In the genomic region with DNA sequence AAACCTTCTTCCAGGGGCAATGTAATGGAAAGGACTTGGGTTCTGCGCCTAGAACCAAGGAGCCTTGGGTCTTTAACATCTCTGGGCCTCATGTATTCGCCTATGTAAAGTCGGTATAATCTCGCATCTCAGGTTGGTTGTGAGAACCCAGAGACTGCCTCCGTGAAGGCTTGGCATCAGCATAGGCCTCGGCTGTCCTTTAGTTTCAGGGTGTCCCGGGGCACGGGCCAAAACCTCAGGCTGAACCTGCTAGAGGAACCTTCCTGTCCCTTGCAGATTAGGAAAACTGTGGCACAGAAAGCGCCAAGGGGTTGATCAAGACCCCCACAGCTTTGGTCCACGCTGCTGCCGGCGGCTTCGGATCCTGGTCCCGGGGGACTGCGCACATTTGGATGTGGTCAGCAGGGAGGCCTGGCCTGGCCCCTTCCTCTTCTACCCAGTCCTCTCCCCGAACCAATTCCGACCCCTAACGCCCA, we compare ENCODE assay signal across 8 cellular contexts. TPM values are rescaled to one million over a fixed set of nuclear protein-coding genes. Genes with fewer than 3 reads are reported as not detected.
A peak's percentile ranks its signal among the peaks of the same experiment; 100 is the strongest.
DNase-seq lines count a peak whose midpoint lies in the region; ATAC-seq and TF ChIP-seq lines count a peak whose summit lies in the region.

No MANE protein-coding gene starts in this region.

- no peak for DNase-seq in activated CD8-positive, alpha-beta T cell treated with anti-CD3 and anti-CD28 coated beads for 36 hours
- DNase-seq in smooth muscle cell (lab: John Stamatoyannopoulos, UW; ENCODE audit: unreplicated experiment) (no peak), HuH-7 (ENCODE audit: low spot score) (no peak), middle frontal gyrus (ENCODE audit: extremely low spot score, low spot score) (no peak), islet precursor cell (no peak)
- no peak for DNase-seq in stimulated activated CD4-positive, alpha-beta T cell treated with anti-CD3 and anti-CD28 coated beads, Interleukin-4, amount 100 ng/mL, for 1 hour

- no peak for ATAC-seq in activated CD8-positive, alpha-beta T cell treated with anti-CD3 and anti-CD28 coated beads for 36 hours

- H3K27me3 ChIP-seq in smooth muscle cell (ENCODE audit: low read depth): no peaks in the 10 kb centered on the region

- intact Hi-C loops in activated CD8-positive, alpha-beta T cell treated with anti-CD3 and anti-CD28 coated beads for 36 hours (cut with micrococcal nuclease): no loop called here

- no peaks in the 10 kb centered on the region for H3K9me3 ChIP-seq in HEK293 (ENCODE audit: control insufficient read depth, insufficient read depth, low read depth, low read length)
- no peaks in the 10 kb centered on the region for H3K9me3 ChIP-seq in smooth muscle cell (replicated peaks; ENCODE audit: low read depth)

- H3K4me2 ChIP-seq in smooth muscle cell: peak overlapping the region; percentile 93

- H2AFZ ChIP-seq in smooth muscle cell (ENCODE audit: low read depth): peak overlapping the region; percentile 22

- H3K36me3 ChIP-seq in HEK293 (ENCODE audit: control insufficient read depth in 2 of 2, insufficient read depth in 1 of 2, low read length in 2 of 2) (peaks cover 0 to 21% of the 10 kb centered on the region in 2 experiments; a peak in 2 of 3 replicates), smooth muscle cell (ENCODE audit: low read depth) (no peaks in the 10 kb centered on the region)

- TF ChIP-seq CTCF in HEK293 (tag by site-specific recombination; IDR thresholded peaks at IDR 0.05) (no peak), smooth muscle cell (IDR thresholded peaks at IDR 0.05; ENCODE audit: borderline replicate concordance, insufficient read depth, poor library complexity, severe bottlenecking) (no peak)
- TF ChIP-seq CTCF in activated CD8-positive, alpha-beta T cell treated with anti-CD3 and anti-CD28 coated beads for 36 hours (IDR thresholded peaks at IDR 0.05): no peak

- peaks cover 34% of the 10 kb centered on the region for H3K79me2 ChIP-seq in smooth muscle cell (ENCODE audit: low read depth)

- H3K36me3 Mint-ChIP-seq in activated CD8-positive, alpha-beta T cell treated with anti-CD3 and anti-CD28 coated beads for 36 hours (ENCODE audit: low read depth): peaks cover 6% of the 10 kb centered on the region

- POLR2A ChIA-PET in HEK293 (lab: Yijun Ruan, JAX): no interaction called here
- POLR2A ChIA-PET in activated CD8-positive, alpha-beta T cell treated with anti-CD3 and anti-CD28 coated beads for 36 hours (lab: Charles Lee): interaction anchor here (1.6 kb wide), 1 partner anchor 76 kb away, joined by 4 read pairs; no protein-coding TSS in a partner anchor

- H3K4me3 ChIP-seq in HEK293 (ENCODE audit: low read depth, low read length) (peak overlapping the region; percentile 50; the same call in 1 of the 2 replicates), iPS-11a (ENCODE audit: low read depth, low read length) (peak overlapping the region; percentile 97), smooth muscle cell (peak overlapping the region; percentile 81)

- H3K9me3 Mint-ChIP-seq in activated CD8-positive, alpha-beta T cell treated with anti-CD3 and anti-CD28 coated beads for 36 hours: no peaks in the 10 kb centered on the region

- CTCF ChIA-PET in HEK293 (lab: Yijun Ruan, JAX): interaction anchor here (0.6 to 1.9 kb wide), 2 partner anchors 46 to 72 kb away, joined by 4 to 9 read pairs; no protein-coding TSS in a partner anchor
- CTCF ChIA-PET in activated CD8-positive, alpha-beta T cell treated with anti-CD3 and anti-CD28 coated beads for 36 hours (lab: Charles Lee): interaction anchor here (1.5 to 2.2 kb wide), 3 partner anchors 46 to 91 kb away, joined by 4 to 8 read pairs (median 5); no protein-coding TSS in a partner anchor

- peaks cover 22% of the 10 kb centered on the region for H3K4me1 Mint-ChIP-seq in activated CD8-positive, alpha-beta T cell treated with anti-CD3 and anti-CD28 coated beads for 36 hours (ENCODE audit: low read depth)

- H3K27me3 Mint-ChIP-seq in activated CD8-positive, alpha-beta T cell treated with anti-CD3 and anti-CD28 coated beads for 36 hours: no peaks in the 10 kb centered on the region

- 69% methylated on average over 18 of the region's 18 CpGs for WGBS in smooth muscle cell (ENCODE audit: low lambda C conversion rate)

- peak overlapping the region; percentile 95 for H3K4me3 Mint-ChIP-seq in activated CD8-positive, alpha-beta T cell treated with anti-CD3 and anti-CD28 coated beads for 36 hours

- H3K27ac ChIP-seq in HEK293 (ENCODE audit: extremely low read depth, low read depth, low read length): no peak overlapping the region
- peak overlapping the region; percentile 63 for H3K27ac ChIP-seq in smooth muscle cell (ENCODE audit: low read depth)

- no peaks in the 10 kb centered on the region for H3F3A ChIP-seq in smooth muscle cell (ENCODE audit: low read depth)

- peak overlapping the region; percentile 85 for H3K27ac Mint-ChIP-seq in activated CD8-positive, alpha-beta T cell treated with anti-CD3 and anti-CD28 coated beads for 36 hours

- peak overlapping the region; percentile 72 for H3K9ac ChIP-seq in smooth muscle cell (ENCODE audit: low read depth)

- no peaks in the 10 kb centered on the region for H4K20me1 ChIP-seq in smooth muscle cell (ENCODE audit: low read depth)

- H3K4me1 ChIP-seq in HEK293 (ENCODE audit: control insufficient read depth, insufficient read depth, low read length): peaks cover 3% of the 10 kb centered on the region; the same call in 1 of the 2 replicates
- H3K4me1 ChIP-seq in smooth muscle cell (ENCODE audit: low read depth): peaks cover 14% of the 10 kb centered on the region

TF ChIP-seq in HEK293, 187 proteins besides CTCF, POLR2A, EP300 and RAD21:
- no peak for TF ChIP-seq ZNF416 (tag by site-specific recombination; IDR thresholded peaks at IDR 0.05)
TF ChIP-seq in HEK293: peak in this region for 0.

RNA-seq across cellular contexts. Expression of gene PHAF1, which starts 0.8 kb away (rescaled TPM):
- 10 to 100 TPM; 11.3 to 14.0 TPM for total RNA-seq in activated CD8-positive, alpha-beta T cell treated with anti-CD3 and anti-CD28 coated beads for 36 hours
- 15.5 and 30.2 TPM in 2 replicates for total RNA-seq in smooth muscle cell
- 15.5 and 24.5 TPM in 2 replicates for polyA plus RNA-seq in smooth muscle cell

RNA-seq across cellular contexts. Expression of gene B3GNT9, which starts 41.8 kb away (rescaled TPM):
- total RNA-seq in activated CD8-positive, alpha-beta T cell treated with anti-CD3 and anti-CD28 coated beads for 36 hours: 1 to 10 TPM; 2.1 to 2.5 TPM
- 29.9 and 30.7 TPM in 2 replicates for total RNA-seq in smooth muscle cell
- 35.5 and 39.3 TPM in 2 replicates for polyA plus RNA-seq in smooth muscle cell

RNA-seq across cellular contexts. Expression of gene TRADD, which starts 50.7 kb away (rescaled TPM):
- 10 to 100 TPM; 28.4 to 31.2 TPM for total RNA-seq in activated CD8-positive, alpha-beta T cell treated with anti-CD3 and anti-CD28 coated beads for 36 hours
- 11.8 and 12.5 TPM in 2 replicates for total RNA-seq in smooth muscle cell
- polyA plus RNA-seq in smooth muscle cell: 27.2 and 35.4 TPM in 2 replicates

RNA-seq across cellular contexts. Expression of gene FBXL8, which starts 50.8 kb away (rescaled TPM):
- 10 to 100 TPM; 27.1 to 28.6 TPM for total RNA-seq in activated CD8-positive, alpha-beta T cell treated with anti-CD3 and anti-CD28 coated beads for 36 hours
- 1.9 and 7.7 TPM in 2 replicates for total RNA-seq in smooth muscle cell
- 12.0 and 13.5 TPM in 2 replicates for polyA plus RNA-seq in smooth muscle cell

RNA-seq across cellular contexts. Expression of gene HSF4, which starts 55.6 kb away (rescaled TPM):
- 10 to 100 TPM; 56.0 to 73.3 TPM for total RNA-seq in activated CD8-positive, alpha-beta T cell treated with anti-CD3 and anti-CD28 coated beads for 36 hours
- 2.9 and 6.1 TPM in 2 replicates for total RNA-seq in smooth muscle cell
- 2.9 and 3.9 TPM in 2 replicates for polyA plus RNA-seq in smooth muscle cell
